24 cellular contexts compared by ENCODE assay signal in the genomic region with DNA sequence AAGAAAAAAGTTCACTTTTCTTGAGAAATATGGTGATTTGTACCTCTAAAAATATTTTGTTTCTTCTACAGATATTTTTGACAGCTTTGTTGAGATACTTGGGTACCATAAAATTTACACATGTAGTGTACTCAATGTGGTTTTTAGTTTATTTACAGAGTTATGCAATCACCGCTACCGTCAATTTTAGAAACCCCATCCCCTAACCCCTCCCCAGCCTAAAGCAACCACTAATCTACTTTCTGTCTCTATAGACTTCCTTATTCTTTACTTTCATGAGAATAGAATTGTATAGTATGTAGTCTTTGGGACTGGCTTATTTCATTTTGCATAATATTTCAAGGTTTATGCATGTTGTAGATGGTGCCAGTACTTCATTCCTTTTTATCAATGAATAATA.
DNase-seq lines count a peak whose midpoint lies in the region; ATAC-seq and TF ChIP-seq lines count a peak whose summit lies in the region.
"Had no signal": no experiment of that assay in that cellular context is flagged by ENCODE, and none has a peak within 500 bp of the region (broad histone marks: within the 10 kb centered on the region; RNA-seq: fewer than 3 reads in every experiment).

No MANE protein-coding gene starts in this region.

- TF ChIP-seq CTCF in NB4 (IDR thresholded peaks at IDR 0.05; ENCODE audit: low read depth, low read length) = no peak

- DNase-seq in NB4 (ENCODE audit: low read depth) (peak; percentile 76), pons (ENCODE audit: low spot score) (peak; percentile 10), NCI-H2029 (lab: John Stamatoyannopoulos, UW) (no peak), NCI-H1930 (lab: John Stamatoyannopoulos, UW) (no peak)
- DNase-seq: activated CD4-positive, alpha-beta T cell treated with anti-CD3 and anti-CD28 coated beads, Interleukin-2, amount 50 U/mL, for 1 hour; anterior cingulate cortex; CD4-positive, alpha-beta memory T cell; effector memory CD8-positive, alpha-beta T cell; foreskin melanocyte; mesendoderm; naive B cell; NCI-H1436 treated with DMSO at 0.1 percent for 48 hours; NCI-H2171; NCI-H524; upper lobe of left lung; WERI-Rb-1 had no signal

- ATAC-seq in GM18868 (IDR thresholded peaks at IDR 0.05; ENCODE audit: unreplicated experiment) = peak; percentile 72
- peak; percentile 62 for ATAC-seq in HG02885 (IDR thresholded peaks at IDR 0.05; ENCODE audit: poor library complexity, unreplicated experiment)
- no peak for ATAC-seq in HG02763 (IDR thresholded peaks at IDR 0.05; ENCODE audit: unreplicated experiment)
- no peak for ATAC-seq in HG03520 (IDR thresholded peaks at IDR 0.05; ENCODE audit: unreplicated experiment)
- ATAC-seq: effector memory CD8-positive, alpha-beta T cell; GM23338 had no signal

- TF ChIP-seq POLR2A in NB4 (IDR thresholded peaks at IDR 0.05; ENCODE audit: extremely low read depth, insufficient read length) = no peak

- no peak overlapping the region for H3K4me3 ChIP-seq in NB4 (ENCODE audit: low read depth, low read length)
- H3K4me3 ChIP-seq: colonic mucosa, GM23338, hepatocyte, skin epidermis, upper lobe of left lung had no signal

Comparison
In these comparisons a context has a peak if more than half of its experiments do, and no peak if none do; other contexts are left out.
1. ATAC-seq: peak in GM18868 (single experiment) and HG02885 (single experiment); none in HG02763 (single experiment) and HG03520 (single experiment).
2. DNase-seq: peak in NB4 (single experiment) and pons (single experiment); none in NCI-H2029 (single experiment) and NCI-H1930 (0 of 2).